2 cellular contexts compared by ENCODE assay signal in the genomic region with DNA sequence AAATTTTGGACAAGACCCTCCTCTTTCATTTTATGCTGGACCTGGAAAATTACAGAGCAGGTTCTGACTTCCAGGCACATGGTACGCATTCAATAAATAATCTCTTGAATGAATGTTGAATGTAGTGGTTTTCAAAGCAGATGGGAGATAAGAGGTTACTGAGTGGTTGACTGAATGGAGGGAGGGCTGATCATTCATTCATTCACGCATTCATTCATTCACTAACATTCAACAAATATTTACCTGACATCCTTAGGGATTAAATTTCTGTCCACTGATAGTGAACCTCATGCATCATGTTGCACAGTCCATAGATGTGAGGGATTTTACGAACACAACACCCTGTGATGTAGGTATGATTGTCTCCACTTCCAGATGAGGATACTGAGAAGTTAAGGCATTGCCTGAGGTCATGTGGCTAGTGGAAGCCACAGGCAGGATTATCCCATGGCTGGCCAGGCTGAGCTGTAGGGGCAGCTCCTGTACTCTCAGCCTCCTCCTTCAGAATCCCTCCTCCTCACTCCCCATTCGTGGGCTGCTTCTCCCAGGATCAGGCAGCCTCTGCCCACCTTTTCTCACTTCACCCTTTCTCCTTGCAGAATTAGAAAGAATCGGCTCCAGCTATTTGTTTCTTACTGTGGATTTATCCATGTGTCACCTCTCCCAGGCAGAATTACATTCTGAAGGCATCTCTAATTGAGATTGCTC.
TF ChIP-seq lines count a peak whose summit lies in the region.

No MANE protein-coding gene starts in this region.

TF ChIP-seq in HEK293, 187 proteins besides CTCF, POLR2A, EP300 and RAD21:
- peak; percentile 32; the same call in 1 of the 2 replicates for TF ChIP-seq EGR2 (tag by site-specific recombination; IDR thresholded peaks at IDR 0.05; ENCODE audit: low read depth)
- TF ChIP-seq ZBTB1 (tag by site-specific recombination; IDR thresholded peaks at IDR 0.05): no peak
- 0 out of 2 replicates have a peak, but pooled peaks have one; percentile 18 for TF ChIP-seq ZFHX2 (tag by site-specific recombination; conservative IDR thresholded peaks at IDR 0.05)
- TF ChIP-seq, protein P1, sequence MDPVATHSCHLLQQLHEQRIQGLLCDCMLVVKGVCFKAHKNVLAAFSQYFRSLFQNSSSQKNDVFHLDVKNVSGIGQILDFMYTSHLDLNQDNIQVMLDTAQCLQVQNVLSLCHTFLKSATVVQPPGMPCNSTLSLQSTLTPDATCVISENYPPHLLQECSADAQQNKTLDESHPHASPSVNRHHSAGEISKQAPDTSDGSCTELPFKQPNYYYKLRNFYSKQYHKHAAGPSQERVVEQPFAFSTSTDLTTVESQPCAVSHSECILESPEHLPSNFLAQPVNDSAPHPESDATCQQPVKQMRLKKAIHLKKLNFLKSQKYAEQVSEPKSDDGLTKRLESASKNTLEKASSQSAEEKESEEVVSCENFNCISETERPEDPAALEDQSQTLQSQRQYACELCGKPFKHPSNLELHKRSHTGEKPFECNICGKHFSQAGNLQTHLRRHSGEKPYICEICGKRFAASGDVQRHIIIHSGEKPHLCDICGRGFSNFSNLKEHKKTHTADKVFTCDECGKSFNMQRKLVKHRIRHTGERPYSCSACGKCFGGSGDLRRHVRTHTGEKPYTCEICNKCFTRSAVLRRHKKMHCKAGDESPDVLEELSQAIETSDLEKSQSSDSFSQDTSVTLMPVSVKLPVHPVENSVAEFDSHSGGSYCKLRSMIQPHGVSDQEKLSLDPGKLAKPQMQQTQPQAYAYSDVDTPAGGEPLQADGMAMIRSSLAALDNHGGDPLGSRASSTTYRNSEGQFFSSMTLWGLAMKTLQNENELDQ (tag by site-specific recombination; IDR thresholded peaks at IDR 0.05; ENCODE audit: low read depth): no peak
- no peak for TF ChIP-seq ZNF146 (tag by site-specific recombination; IDR thresholded peaks at IDR 0.05)
- no peak for TF ChIP-seq ZNF785 (tag by site-specific recombination; IDR thresholded peaks at IDR 0.05)
- no peak for TF ChIP-seq ZNF354C (tag by site-specific recombination; IDR thresholded peaks at IDR 0.05; ENCODE audit: borderline replicate concordance, low read depth)
- no peak for TF ChIP-seq ZNF16 (tag by site-specific recombination; IDR thresholded peaks at IDR 0.05; ENCODE audit: low read depth)
- no peak for TF ChIP-seq FEZF1 (tag by site-specific recombination; IDR thresholded peaks at IDR 0.05)

TF ChIP-seq in K562, 482 proteins besides CTCF, POLR2A, EP300 and RAD21:
- TF ChIP-seq HDAC3 (IDR thresholded peaks at IDR 0.05; ENCODE audit: borderline replicate concordance, partially characterized antibody): no peak
- TF ChIP-seq ZNF24 (IDR thresholded peaks at IDR 0.05): peak; percentile 95
